Comparison of ENCODE assay signal across 21 cellular contexts in genomic region chr13:35764359-35765015, GRCh38.
DNase-seq lines count a peak whose midpoint lies in the region; ATAC-seq, FAIRE-seq and TF ChIP-seq lines count a peak whose summit lies in the region.
"Had no signal": no experiment of that assay in that cellular context is flagged by ENCODE, and none has a peak within 500 bp of the region (broad histone marks: within the 10 kb centered on the region; RNA-seq: fewer than 3 reads in every experiment).

No MANE protein-coding gene starts in this region.

- peak; percentile 58 for FAIRE-seq in astrocyte (lab: Jason Lieb, UNC)
- FAIRE-seq: bronchial epithelial cell, H54 had no signal

- peaks cover 21% of the 10 kb centered on the region for H3K4me1 Mint-ChIP-seq in astrocyte (ENCODE audit: low read depth, unreplicated experiment)
- H3K4me1 Mint-ChIP-seq: activated CD4-positive, alpha-beta T cell treated with anti-CD3 and anti-CD28 coated beads, Interleukin-2, amount 10 ng/mL, durations not matched to agents 24 days and 14 days; activated naive CD8-positive, alpha-beta T cell treated with anti-CD3 and anti-CD28 coated beads, Interleukin-2, amount 10 ng/mL, durations not matched to agents 7 days and 5 days; activated T-helper 17 cell treated with anti-CD3 and anti-CD28 coated beads, Interleukin-2, amount 50 U/mL, for 72 hours; CD4-positive, alpha-beta memory T cell; neural crest cell had no signal

- intact Hi-C loops in right cardiac atrium (cut with DNase I): no loop called here

- no peaks in the 10 kb centered on the region for H4K20me1 ChIP-seq in astrocyte (ENCODE audit: insufficient read depth, low read length)

- H3K9me3 ChIP-seq in astrocyte (ENCODE audit: insufficient read depth, low read depth, low read length) (peaks cover 4% of the 10 kb centered on the region), right cardiac atrium (ENCODE audit: control insufficient read depth, low read length) (no peaks in the 10 kb centered on the region)
- H3K9me3 ChIP-seq: suprapubic skin had no signal

- H3K9me3 Mint-ChIP-seq in astrocyte (ENCODE audit: unreplicated experiment): no peaks in the 10 kb centered on the region
- H3K9me3 Mint-ChIP-seq: activated naive CD8-positive, alpha-beta T cell treated with anti-CD3 and anti-CD28 coated beads, Interleukin-2, amount 10 ng/mL, durations not matched to agents 7 days and 5 days; neural crest cell had no signal

- H3K36me3 ChIP-seq in astrocyte (ENCODE audit: insufficient read depth, low read length): no peaks in the 10 kb centered on the region
- H3K36me3 ChIP-seq: suprapubic skin had no signal

- H3K36me3 Mint-ChIP-seq in astrocyte (ENCODE audit: low read depth, unreplicated experiment): no peaks in the 10 kb centered on the region
- H3K36me3 Mint-ChIP-seq: activated naive CD8-positive, alpha-beta T cell treated with anti-CD3 and anti-CD28 coated beads, Interleukin-2, amount 10 ng/mL, durations not matched to agents 7 days and 5 days; CD4-positive, alpha-beta memory T cell had no signal

- WGBS in right cardiac atrium: 82% methylated on average over 4 of the region's 4 CpGs

- no peaks in the 10 kb centered on the region for H3K27me3 Mint-ChIP-seq in astrocyte (ENCODE audit: low read depth, unreplicated experiment)
- H3K27me3 Mint-ChIP-seq: activated CD4-positive, alpha-beta T cell treated with anti-CD3 and anti-CD28 coated beads, Interleukin-2, amount 10 ng/mL, durations not matched to agents 24 days and 14 days; activated naive CD8-positive, alpha-beta T cell treated with anti-CD3 and anti-CD28 coated beads, Interleukin-2, amount 10 ng/mL, durations not matched to agents 7 days and 5 days; activated T-helper 17 cell treated with anti-CD3 and anti-CD28 coated beads, Interleukin-2, amount 50 U/mL, for 72 hours; CD4-positive, alpha-beta memory T cell; dendritic cell treated with granulocyte-macrophage colony-stimulating factor and Interleukin-4, amounts not matched to agents 40 ng/mL and 50 ng/mL, for 4 days had no signal

- TF ChIP-seq CTCF in astrocyte (IDR thresholded peaks at IDR 0.05; ENCODE audit: insufficient read depth, low read depth, low read length): no peak

- no peaks in the 10 kb centered on the region for H3K27me3 ChIP-seq in astrocyte (ENCODE audit: insufficient read depth, low read length)
- H3K27me3 ChIP-seq in right cardiac atrium (ENCODE audit: control insufficient read depth, insufficient read depth): no peaks in the 10 kb centered on the region
- H3K27me3 ChIP-seq: hepatocyte, suprapubic skin had no signal

- ATAC-seq in right cardiac atrium (no peak), GM21619 (IDR thresholded peaks at IDR 0.05; ENCODE audit: unreplicated experiment) (no peak), GM18858 (IDR thresholded peaks at IDR 0.05; ENCODE audit: unreplicated experiment) (no peak)
- ATAC-seq: left ventricle myocardium superior had no signal

- H3K4me3 ChIP-seq in astrocyte (ENCODE audit: insufficient read depth, low read depth, low read length): no peak overlapping the region
- H3K4me3 ChIP-seq in right cardiac atrium (ENCODE audit: low read length): no peak overlapping the region
- H3K4me3 ChIP-seq: hepatocyte, suprapubic skin had no signal

- no peak overlapping the region for H3K4me3 Mint-ChIP-seq in astrocyte (ENCODE audit: unreplicated experiment)
- H3K4me3 Mint-ChIP-seq: activated CD4-positive, alpha-beta T cell treated with anti-CD3 and anti-CD28 coated beads, Interleukin-2, amount 10 ng/mL, durations not matched to agents 24 days and 14 days; activated naive CD8-positive, alpha-beta T cell treated with anti-CD3 and anti-CD28 coated beads, Interleukin-2, amount 10 ng/mL, durations not matched to agents 7 days and 5 days; activated T-helper 17 cell treated with anti-CD3 and anti-CD28 coated beads, Interleukin-2, amount 50 U/mL, for 72 hours; CD4-positive, alpha-beta memory T cell; dendritic cell treated with granulocyte-macrophage colony-stimulating factor and Interleukin-4, amounts not matched to agents 40 ng/mL and 50 ng/mL, for 4 days; neural crest cell had no signal

- peak overlapping the region; percentile 17 for H3K27ac ChIP-seq in astrocyte (ENCODE audit: low read depth, low read length)
- H3K27ac ChIP-seq in right cardiac atrium (ENCODE audit: low read length): no peak overlapping the region
- H3K27ac ChIP-seq: suprapubic skin had no signal

- peak overlapping the region; percentile 59 for H3K4me2 ChIP-seq in astrocyte (ENCODE audit: low read length)

- no peaks in the 10 kb centered on the region for H3K79me2 ChIP-seq in astrocyte (ENCODE audit: insufficient read depth, low read length)
- H3K79me2 ChIP-seq: hepatocyte had no signal

- peak overlapping the region; percentile 75 for H3K27ac Mint-ChIP-seq in astrocyte (ENCODE audit: unreplicated experiment)
- H3K27ac Mint-ChIP-seq: activated CD4-positive, alpha-beta T cell treated with anti-CD3 and anti-CD28 coated beads, Interleukin-2, amount 10 ng/mL, durations not matched to agents 24 days and 14 days; activated naive CD8-positive, alpha-beta T cell treated with anti-CD3 and anti-CD28 coated beads, Interleukin-2, amount 10 ng/mL, durations not matched to agents 7 days and 5 days; activated T-helper 17 cell treated with anti-CD3 and anti-CD28 coated beads, Interleukin-2, amount 50 U/mL, for 72 hours; CD4-positive, alpha-beta memory T cell; dendritic cell treated with granulocyte-macrophage colony-stimulating factor and Interleukin-4, amounts not matched to agents 40 ng/mL and 50 ng/mL, for 4 days had no signal

- no peak overlapping the region for H3K9ac ChIP-seq in astrocyte (ENCODE audit: low read length)

- H3K4me1 ChIP-seq in astrocyte (ENCODE audit: insufficient read depth, low read length) (peaks cover 13% of the 10 kb centered on the region), right cardiac atrium (ENCODE audit: control insufficient read depth, insufficient read depth, low read length) (no peaks in the 10 kb centered on the region)
- H3K4me1 ChIP-seq: suprapubic skin had no signal

- H2AFZ ChIP-seq in astrocyte (ENCODE audit: low read depth, low read length): no peak overlapping the region
- H2AFZ ChIP-seq: hepatocyte had no signal

- DNase-seq in AG08396 (ENCODE audit: low spot score): peak; percentile 59
- DNase-seq in LHCN-M2 (ENCODE audit: low read depth): peak; percentile 55
- DNase-seq in astrocyte (ENCODE audit: low read depth): peak; percentile 74
- DNase-seq in non-pigmented ciliary epithelial cell (ENCODE audit: low read depth): peak; percentile 54
- no peak for DNase-seq in right cardiac atrium
- DNase-seq in NCI-H510A (lab: John Stamatoyannopoulos, UW): no peak
- DNase-seq: activated CD4-positive, alpha-beta T cell treated with anti-CD3 and anti-CD28 coated beads, Interleukin-2, amount 10 ng/mL, durations not matched to agents 24 days and 14 days; activated naive CD8-positive, alpha-beta T cell treated with anti-CD3 and anti-CD28 coated beads, Interleukin-2, amount 10 ng/mL, durations not matched to agents 7 days and 5 days; CD4-positive, alpha-beta memory T cell; KG1; NCI-H187 treated with DMSO at 0.1 percent for 48 hours had no signal

Comparison
In these comparisons a context has a peak if more than half of its experiments do, and no peak if none do; other contexts are left out.
1. DNase-seq: peak in AG08396 (single experiment), LHCN-M2 (single experiment), astrocyte (single experiment) and non-pigmented ciliary epithelial cell (single experiment); none in right cardiac atrium (0 of 3) and NCI-H510A (single experiment).